In the genomic region with DNA sequence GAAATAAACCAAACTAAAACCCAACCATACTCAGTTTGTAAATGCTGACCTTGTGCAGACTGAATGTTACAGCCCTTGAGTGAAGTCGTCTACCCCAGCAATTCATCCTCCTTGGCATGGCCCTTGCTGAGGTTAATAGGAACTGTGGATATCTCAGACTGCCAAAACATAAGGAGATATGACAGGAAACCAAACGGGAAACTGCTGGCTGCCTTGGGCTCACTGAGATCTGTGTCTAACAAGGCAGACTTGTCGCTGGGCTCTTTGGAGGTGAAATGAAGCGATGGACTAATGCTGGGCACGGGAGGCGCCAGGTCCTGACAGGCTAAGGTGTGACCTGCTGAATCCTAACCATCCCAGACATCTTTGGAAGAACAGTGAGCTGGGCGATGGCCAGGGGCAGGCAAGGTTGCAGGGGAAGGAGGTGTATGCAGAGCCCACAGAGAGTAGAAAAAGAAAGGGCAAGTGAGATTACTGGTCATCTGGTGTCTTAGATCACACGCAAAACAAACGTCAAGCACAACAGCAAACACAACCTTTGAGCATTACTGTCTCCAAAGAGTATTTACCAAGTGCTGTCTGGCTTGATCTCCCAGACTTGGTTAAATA, we compare ENCODE assay signal across 1 cellular context.
TF ChIP-seq lines count a peak whose summit lies in the region.

No MANE protein-coding gene starts in this region.

TF ChIP-seq in endothelial cell of umbilical vein, 7 proteins besides CTCF, POLR2A, EP300 and RAD21:
- TF ChIP-seq, protein P1, sequence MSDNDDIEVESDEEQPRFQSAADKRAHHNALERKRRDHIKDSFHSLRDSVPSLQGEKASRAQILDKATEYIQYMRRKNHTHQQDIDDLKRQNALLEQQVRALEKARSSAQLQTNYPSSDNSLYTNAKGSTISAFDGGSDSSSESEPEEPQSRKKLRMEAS (IDR thresholded peaks at IDR 0.05; ENCODE audit: insufficient read depth, insufficient read length): no peak
- TF ChIP-seq MYC (IDR thresholded peaks at IDR 0.05; ENCODE audit: low read depth, low read length): no peak
- TF ChIP-seq EZH2 (IDR thresholded peaks at IDR 0.05; ENCODE audit: borderline replicate concordance, low read depth, low read length, severe bottlenecking): no peak
- peak; percentile 71 for TF ChIP-seq GATA2 (IDR thresholded peaks at IDR 0.05; ENCODE audit: insufficient read depth, insufficient read length, low read depth, low read length)
- peak; percentile 43 for TF ChIP-seq POLR2AphosphoS5 (IDR thresholded peaks at IDR 0.05; ENCODE audit: insufficient read depth, low read depth, low read length)
- no peak for TF ChIP-seq FOS (IDR thresholded peaks at IDR 0.05; ENCODE audit: borderline replicate concordance, insufficient read depth, low read length)
